Comparison of ENCODE assay signal across 10 cellular contexts in genomic region chr6:108942556-108943492, GRCh38.
DNase-seq lines count a peak whose midpoint lies in the region; ATAC-seq and TF ChIP-seq lines count a peak whose summit lies in the region.
"Had no signal": no experiment of that assay in that cellular context is flagged by ENCODE, and none has a peak within 500 bp of the region (broad histone marks: within the 10 kb centered on the region; RNA-seq: fewer than 3 reads in every experiment).

No MANE protein-coding gene starts in this region.

- H3K36me3 ChIP-seq in Loucy (ENCODE audit: insufficient read depth, low read length) (no peaks in the 10 kb centered on the region), ascending aorta (no peaks in the 10 kb centered on the region), aorta (ENCODE audit: control insufficient read depth in 1 of 2, insufficient read depth in 2 of 2, low read length in 1 of 2) (no peaks in the 10 kb centered on the region)

- H3K4me2 ChIP-seq in Loucy (ENCODE audit: low read depth, low read length, poor library complexity, severe bottlenecking) = peak overlapping the region; percentile 88

- peak overlapping the region; percentile 64; the same call in 1 of the 2 replicates for H2AFZ ChIP-seq in Loucy (ENCODE audit: low read length)

- H3K4me3 Mint-ChIP-seq in activated CD4-positive, alpha-beta T cell treated with anti-CD3 and anti-CD28 coated beads, Interleukin-2, amount 10 ng/mL, durations not matched to agents 7 days and 5 days = peak overlapping the region; percentile 67
- H3K4me3 Mint-ChIP-seq in WTC11 = no peak overlapping the region

- peaks cover 22% of the 10 kb centered on the region for H3K36me3 Mint-ChIP-seq in activated CD4-positive, alpha-beta T cell treated with anti-CD3 and anti-CD28 coated beads, Interleukin-2, amount 10 ng/mL, durations not matched to agents 7 days and 5 days (ENCODE audit: low read depth)
- peaks cover 10% of the 10 kb centered on the region; the same call in 1 of the 2 replicates for H3K36me3 Mint-ChIP-seq in WTC11

- H3K9me3 Mint-ChIP-seq in activated CD4-positive, alpha-beta T cell treated with anti-CD3 and anti-CD28 coated beads, Interleukin-2, amount 10 ng/mL, durations not matched to agents 7 days and 5 days = peaks cover 12% of the 10 kb centered on the region
- H3K9me3 Mint-ChIP-seq in WTC11 = peaks cover 12% of the 10 kb centered on the region

- peaks cover 57% of the 10 kb centered on the region for H3K4me1 Mint-ChIP-seq in activated CD4-positive, alpha-beta T cell treated with anti-CD3 and anti-CD28 coated beads, Interleukin-2, amount 10 ng/mL, durations not matched to agents 7 days and 5 days
- peaks cover 34% of the 10 kb centered on the region for H3K4me1 Mint-ChIP-seq in WTC11

- no peaks in the 10 kb centered on the region for H3K27me3 Mint-ChIP-seq in activated CD4-positive, alpha-beta T cell treated with anti-CD3 and anti-CD28 coated beads, Interleukin-2, amount 10 ng/mL, durations not matched to agents 7 days and 5 days
- H3K27me3 Mint-ChIP-seq in WTC11 (ENCODE audit: low read depth) = no peaks in the 10 kb centered on the region; the same call in 1 of the 2 replicates

- H3F3A ChIP-seq in Loucy (ENCODE audit: low read depth) = 0 out of 2 replicates have a peak, but pooled peaks cover 4% of the 10 kb centered on the region

- CTCF ChIA-PET in activated CD4-positive, alpha-beta T cell treated with anti-CD3 and anti-CD28 coated beads, Interleukin-2, amount 10 ng/mL, durations not matched to agents 7 days and 5 days (lab: Charles Lee) = interaction anchor here (0.5 to 4.5 kb wide), 6 partner anchors 11 to 543 kb away, joined by 3 to 26 read pairs (median 4); no protein-coding TSS in a partner anchor
- CTCF ChIA-PET in WTC11 (lab: Charles Lee) = interaction anchor here (0.6 to 1.3 kb wide), 2 partner anchors 25 to 28 kb away, joined by 3 read pairs; no protein-coding TSS in a partner anchor

- H3K9me2 ChIP-seq in Loucy (replicated peaks; ENCODE audit: low read depth, low read length) = no peaks in the 10 kb centered on the region

- H4K20me1 ChIP-seq in Loucy (ENCODE audit: insufficient read depth, low read length, poor library complexity, severe bottlenecking) = no peaks in the 10 kb centered on the region

- H3K27me3 ChIP-seq in Loucy (ENCODE audit: insufficient read depth, low read length, poor library complexity, severe bottlenecking) (no peaks in the 10 kb centered on the region), ascending aorta (no peaks in the 10 kb centered on the region), aorta (ENCODE audit: control insufficient read depth in 1 of 2, insufficient read depth in 2 of 2, low read length in 1 of 2) (no peaks in the 10 kb centered on the region)

- 91 to 94% methylated on average over 9 of the region's 9 CpGs for WGBS in aorta, 2 donors

- H3K27ac ChIP-seq in ascending aorta = peak overlapping the region in 1 of 2 donors; percentile 91
- H3K27ac ChIP-seq in aorta (ENCODE audit: low read depth in 1 of 2, low read length in 2 of 2) = no peak overlapping the region

- peak; percentile 78 for DNase-seq in activated CD4-positive, alpha-beta T cell treated with anti-CD3 and anti-CD28 coated beads, Interleukin-2, amount 10 ng/mL, durations not matched to agents 7 days and 5 days
- peak; percentile 52 for DNase-seq in effector CD4-positive, alpha-beta T cell
- DNase-seq in stimulated activated CD4-positive, alpha-beta T cell treated with anti-CD3 and anti-CD28 coated beads, TNF-alpha, amount 100 ng/mL, for 4 hours (ENCODE audit: low read depth in 3 of 3) = peak; percentile 9 to 42 (median 26)
- DNase-seq in ascending aorta (ENCODE audit: low spot score in 2 of 2) (no peak), hippocampal formation (lab: John Stamatoyannopoulos, UW) (no peak), WTC11 (ENCODE audit: low spot score) (no peak), aorta (no peak)
- DNase-seq: GF-D8, Karpas-422 had no signal

- TF ChIP-seq CTCF in Loucy (conservative IDR thresholded peaks at IDR 0.05; ENCODE audit: low read length) (no peak), ascending aorta (IDR thresholded peaks at IDR 0.05) (no peak), WTC11 (IDR thresholded peaks at IDR 0.05) (no peak)

- POLR2A ChIA-PET in activated CD4-positive, alpha-beta T cell treated with anti-CD3 and anti-CD28 coated beads, Interleukin-2, amount 10 ng/mL, durations not matched to agents 7 days and 5 days (lab: Charles Lee) = interaction anchor here (0.6 kb wide), 1 partner anchor 55 kb away, joined by 3 read pairs; no protein-coding TSS in a partner anchor
- POLR2A ChIA-PET in WTC11 (lab: Charles Lee) = no interaction called here

- H3K4me3 ChIP-seq in Loucy (ENCODE audit: low read length, poor library complexity, severe bottlenecking) = peak overlapping the region; percentile 71
- no peak overlapping the region for H3K4me3 ChIP-seq in ascending aorta
- H3K4me3 ChIP-seq in aorta (ENCODE audit: low read length in 2 of 2) = no peak overlapping the region

- H3K79me2 ChIP-seq in Loucy (ENCODE audit: insufficient read depth, low read length) = no peaks in the 10 kb centered on the region

- peak overlapping the region; percentile 69 for H3K9ac ChIP-seq in Loucy (ENCODE audit: low read depth, low read length, poor library complexity, severe bottlenecking)

- ATAC-seq in WTC11 = no peak
- ATAC-seq in aorta (ENCODE audit: low FRiP score) = no peak

- H3K4me1 ChIP-seq in Loucy (ENCODE audit: insufficient read depth, low read length, poor library complexity, severe bottlenecking) (peaks cover 73% of the 10 kb centered on the region), ascending aorta (peaks cover 1 to 32% of the 10 kb centered on the region in 2 donors), aorta (ENCODE audit: control insufficient read depth in 1 of 2, insufficient read depth in 2 of 2, low read length in 2 of 2) (peaks cover 5 to 11% of the 10 kb centered on the region in 2 donors)

- intact Hi-C loops in ascending aorta (cut with DNase I) = no loop called here
- intact Hi-C loops in aorta (cut with DNase I) = no loop called here

- peak overlapping the region; percentile 90 for H3K27ac Mint-ChIP-seq in activated CD4-positive, alpha-beta T cell treated with anti-CD3 and anti-CD28 coated beads, Interleukin-2, amount 10 ng/mL, durations not matched to agents 7 days and 5 days
- H3K27ac Mint-ChIP-seq in WTC11 = no peak overlapping the region; the same call in 1 of the 2 replicates

- H3K9me3 ChIP-seq in Loucy (ENCODE audit: insufficient read depth, low read depth, low read length) = peaks cover 8% of the 10 kb centered on the region
- H3K9me3 ChIP-seq in ascending aorta = no peaks in the 10 kb centered on the region
- H3K9me3 ChIP-seq in aorta (ENCODE audit: control insufficient read depth, low read length) = no peaks in the 10 kb centered on the region

TF ChIP-seq in WTC11, 78 proteins besides CTCF, POLR2A, EP300 and RAD21:
- TF ChIP-seq ARID4B (CRISPR knock-in tag; IDR thresholded peaks at IDR 0.05; ENCODE audit: borderline replicate concordance) = no peak

Comparison
In these comparisons a context has a peak if more than half of its experiments do, and no peak if none do; other contexts are left out.
1. DNase-seq: peak in activated CD4-positive, alpha-beta T cell treated with anti-CD3 and anti-CD28 coated beads, Interleukin-2, amount 10 ng/mL, durations not matched to agents 7 days and 5 days (single experiment), effector CD4-positive, alpha-beta T cell (single experiment) and stimulated activated CD4-positive, alpha-beta T cell treated with anti-CD3 and anti-CD28 coated beads, TNF-alpha, amount 100 ng/mL, for 4 hours (3 of 3); none in ascending aorta (0 of 2), hippocampal formation (0 of 2), WTC11 (single experiment) and aorta (0 of 2).